Comparison of ENCODE assay signal across 26 cellular contexts in genomic region chr16:7651803-7652570, GRCh38.
DNase-seq lines count a peak whose midpoint lies in the region; ATAC-seq, FAIRE-seq and TF ChIP-seq lines count a peak whose summit lies in the region.
"Had no signal": no experiment of that assay in that cellular context is flagged by ENCODE, and none has a peak within 500 bp of the region (broad histone marks: within the 10 kb centered on the region; RNA-seq: fewer than 3 reads in every experiment).

No MANE protein-coding gene starts in this region.

- H3K9ac ChIP-seq in HUES48 (ENCODE audit: low read depth, low read length) (no peak overlapping the region), H1 (replicated peaks in 1 of 4; ENCODE audit: extremely low read depth in 1 of 4, low read depth in 3 of 4, low read length in 3 of 4) (no peak overlapping the region; a peak in 1 of 7 replicates)

- POLR2A ChIA-PET in H1 (lab: Charles Lee; ENCODE audit: partially characterized antibody) = no interaction called here

- no peak overlapping the region for H2AK5ac ChIP-seq in H1 (ENCODE audit: low read depth, low read length)

- no peak overlapping the region for H2BK15ac ChIP-seq in H1 (ENCODE audit: low read length)

- H3K79me2 ChIP-seq in H1 (ENCODE audit: control insufficient read depth in 1 of 2, insufficient read depth in 2 of 2, low read length in 2 of 2) = no peaks in the 10 kb centered on the region

- H3K56ac ChIP-seq in H1 (replicated peaks; ENCODE audit: insufficient read length, low read depth, low read length) = no peak overlapping the region

- no peak overlapping the region for H3K4ac ChIP-seq in H1 (replicated peaks; ENCODE audit: insufficient read length, low read depth, low read length)

- no peak for TF ChIP-seq POLR2A in H1 (IDR thresholded peaks at IDR 0.05; ENCODE audit: control extremely low read depth in 1 of 2, low read depth in 2 of 2, low read length in 2 of 2)

- DNase-seq in H1 (ENCODE audit: low read depth in 1 of 2, low spot score in 2 of 2) = no peak
- DNase-seq in iPS-NIHi11 (ENCODE audit: low spot score) = peak; percentile 25
- no peak for DNase-seq in GM20000 (ENCODE audit: low spot score)
- DNase-seq in NCI-H2227 treated with DMSO at 0.1 percent for 48 hours (lab: John Stamatoyannopoulos, UW) = no peak
- DNase-seq: C1 segment of cervical spinal cord; Caco-2; CD4-positive, alpha-beta memory T cell; DMS79 treated with DMSO at 0.1 percent for 48 hours; Karpas-422; NCI-H1092 treated with DMSO at 0.1 percent for 48 hours; NCI-H1436; NCI-H187; NCI-H2171 treated with DMSO at 0.1 percent for 48 hours; NCI-H446; NCI-H524 treated with DMSO at 0.1 percent for 48 hours; NCI-H82; SHP77 treated with DMSO at 0.1 percent for 48 hours; T-helper 1 cell had no signal

- no peak overlapping the region for H2BK120ac ChIP-seq in H1 (replicated peaks; ENCODE audit: low read depth, low read length)

- peak overlapping the region; percentile 2 for H3K27ac ChIP-seq in HUES48 (ENCODE audit: low read depth, low read length)
- no peak overlapping the region for H3K27ac ChIP-seq in H1 (ENCODE audit: low read depth, low read length)
- H3K27ac ChIP-seq: HL-60 had no signal

- no peak overlapping the region for H3K23ac ChIP-seq in H1 (ENCODE audit: insufficient read length)

- no peaks in the 10 kb centered on the region for H3K79me1 ChIP-seq in H1 (ENCODE audit: low read depth, low read length)

- TF ChIP-seq EP300 in H1 (IDR thresholded peaks at IDR 0.05; ENCODE audit: borderline replicate concordance in 1 of 2, low read depth in 2 of 2, low read length in 2 of 2) = no peak

- no peak overlapping the region for H3K4me2 ChIP-seq in H1 (ENCODE audit: insufficient read depth in 1 of 2, low read depth in 2 of 2, low read length in 2 of 2)

- H3K36me3 ChIP-seq in HUES48 (ENCODE audit: control insufficient read depth, insufficient read depth, low read length) (no peaks in the 10 kb centered on the region), H1 (ENCODE audit: control insufficient read depth in 2 of 4, insufficient read depth in 4 of 4, low read length in 3 of 4) (no peaks in the 10 kb centered on the region)

- H3K4me3 ChIP-seq in HUES48 (ENCODE audit: low read depth, low read length) (no peak overlapping the region), H1 (ENCODE audit: extremely low read depth in 1 of 4, insufficient read depth in 2 of 4, low read depth in 3 of 4, low read length in 4 of 4) (no peak overlapping the region)

- no peaks in the 10 kb centered on the region for H4K20me1 ChIP-seq in H1 (replicated peaks in 1 of 2; ENCODE audit: control insufficient read depth in 1 of 2, insufficient read depth in 2 of 2, low read length in 2 of 2)

- no peak overlapping the region for H3K18ac ChIP-seq in H1 (ENCODE audit: extremely low read depth, low read length)

- H2BK5ac ChIP-seq in H1 (ENCODE audit: low read depth, low read length) = no peak overlapping the region

- ATAC-seq in GM21381 (IDR thresholded peaks at IDR 0.05; ENCODE audit: unreplicated experiment) (no peak), HG02973 (IDR thresholded peaks at IDR 0.05; ENCODE audit: unreplicated experiment) (no peak)
- ATAC-seq: HCT116, HepG2, Panc1 had no signal

- 0 out of 2 replicates have a peak overlapping the region, but pooled peaks have one; percentile 0 for H2BK12ac ChIP-seq in H1 (ENCODE audit: low read depth, low read length)

- peak; percentile 65 for FAIRE-seq in H1 (lab: Jason Lieb, UNC)
- FAIRE-seq: GM12892, HepG2 had no signal

- H4K5ac ChIP-seq in H1 (ENCODE audit: insufficient read length, low read depth, low read length) = no peak overlapping the region

- H3K4me1 ChIP-seq in HUES48 (ENCODE audit: control insufficient read depth, insufficient read depth, low read length) (peaks cover 16% of the 10 kb centered on the region), H1 (replicated peaks in 1 of 4; ENCODE audit: control insufficient read depth in 3 of 4, insufficient read depth in 4 of 4, low read length in 3 of 4) (peaks cover 3 to 14% (median 5%) of the 10 kb centered on the region in 4 experiments)
- H3K4me1 ChIP-seq: Caco-2 had no signal

- H3K9me3 ChIP-seq in HUES48 (ENCODE audit: control insufficient read depth, insufficient read depth, low read length) (no peaks in the 10 kb centered on the region), H1 (ENCODE audit: insufficient read depth in 2 of 2, low read depth in 1 of 2, low read length in 1 of 2) (no peaks in the 10 kb centered on the region)
- H3K9me3 ChIP-seq: Caco-2 had no signal

- H3K23me2 ChIP-seq in H1 (ENCODE audit: low read depth, low read length) = no peaks in the 10 kb centered on the region

- H4K8ac ChIP-seq in H1 (ENCODE audit: extremely low read depth, insufficient read depth, low read length) = no peak overlapping the region

- no peak for TF ChIP-seq RAD21 in H1 (IDR thresholded peaks at IDR 0.05 in 1 of 2, conservative IDR thresholded peaks at IDR 0.05 in 1 of 2; ENCODE audit: low read depth in 2 of 2, low read length in 2 of 2)

- H4K91ac ChIP-seq in H1 (replicated peaks; ENCODE audit: insufficient read length, low read length) = no peak overlapping the region

- H3K14ac ChIP-seq in H1 (ENCODE audit: insufficient read length) = no peak overlapping the region

- no peak overlapping the region for H2BK20ac ChIP-seq in H1 (ENCODE audit: low read length)

- no peak for TF ChIP-seq CTCF in H1 (IDR thresholded peaks at IDR 0.05; ENCODE audit: control extremely low read depth in 1 of 3, insufficient read depth in 1 of 3, low read depth in 1 of 3, low read length in 3 of 3)
- no peak for TF ChIP-seq CTCF in GM20000 (IDR thresholded peaks at IDR 0.05; ENCODE audit: extremely low read depth, missing control alignments)

- CTCF ChIA-PET in H1 (lab: Charles Lee; ENCODE audit: partially characterized antibody) = no interaction called here

- no peaks in the 10 kb centered on the region for H3K27me3 ChIP-seq in HUES48 (ENCODE audit: control insufficient read depth, insufficient read depth, low read length)
- H3K27me3 ChIP-seq in H1 (replicated peaks in 1 of 4; ENCODE audit: control insufficient read depth in 3 of 4, extremely low read depth in 1 of 4, insufficient read depth in 3 of 4, low read length in 3 of 4) = no peaks in the 10 kb centered on the region

- WGBS in H1 (ENCODE audit: extremely low coverage in 1 of 2, insufficient coverage in 1 of 2, insufficient read length in 1 of 2, insufficient replicate concordance in 2 of 2, low coverage in 1 of 2, low lambda C conversion rate in 2 of 2, missing lambda C conversion rate in 1 of 2), 2 experiments = 80% methylated on average over 9 of the region's 9 CpGs; no CpG with 5 or more reads in 1 of the 2 experiments

- H2AFZ ChIP-seq in H1 (ENCODE audit: low read length) = no peak overlapping the region
